In the genomic region with DNA sequence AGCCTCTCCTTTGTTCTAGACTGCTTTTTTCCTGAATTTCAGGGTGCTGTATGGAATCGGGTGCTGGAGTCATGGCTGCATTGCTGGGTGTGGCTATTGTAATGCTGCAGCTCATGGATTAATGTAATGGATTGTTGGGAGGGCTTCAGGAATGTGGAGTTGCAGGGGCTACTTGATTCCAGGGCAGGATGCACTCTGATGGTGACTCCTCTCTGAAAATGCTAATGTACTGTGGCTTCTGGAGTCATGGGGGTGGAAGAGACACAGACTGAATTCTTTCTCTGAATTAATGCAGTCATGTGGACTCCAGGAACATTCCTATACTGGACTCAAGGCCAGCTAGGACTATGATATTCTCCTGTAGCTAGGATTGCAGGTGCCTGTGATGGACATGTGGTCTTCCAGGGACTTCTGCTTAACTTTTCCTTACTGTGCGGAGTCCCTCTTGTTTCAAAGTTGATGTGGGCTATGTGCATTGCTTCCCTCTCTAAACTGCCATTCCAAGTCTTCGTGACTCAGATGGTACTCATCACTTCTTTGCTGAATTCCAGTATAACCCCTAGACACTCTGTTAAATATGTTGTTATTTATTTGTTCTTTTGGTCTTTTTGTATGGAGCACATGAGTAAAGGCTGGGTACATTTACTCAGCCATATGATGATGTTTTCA, we compare ENCODE assay signal across 20 cellular contexts.
DNase-seq lines count a peak whose midpoint lies in the region; TF ChIP-seq lines count a peak whose summit lies in the region.
"Had no signal": no experiment of that assay in that cellular context is flagged by ENCODE, and none has a peak within 500 bp of the region (broad histone marks: within the 10 kb centered on the region; RNA-seq: fewer than 3 reads in every experiment).

No MANE protein-coding gene starts in this region.

- intact Hi-C loops in activated T-helper 1 cell treated with anti-CD3 and anti-CD28 coated beads, Interleukin-12 subunit alpha, Interleukin-12 subunit beta, Interleukin-2, Interleukin-4 antibody, amounts not matched to agents 30 ng/mL and 10 ng/mL and 1 ng/mL, durations not matched to agents 14 hours and 24 hours and 36 hours (cut with micrococcal nuclease): no loop called here

- no peaks in the 10 kb centered on the region for H3K27me3 Mint-ChIP-seq in activated T-helper 1 cell treated with anti-CD3 and anti-CD28 coated beads, Interleukin-12 subunit alpha, Interleukin-12 subunit beta, Interleukin-2, Interleukin-4 antibody, amounts not matched to agents 30 ng/mL and 10 ng/mL and 1 ng/mL, durations not matched to agents 14 hours and 24 hours and 36 hours (ENCODE audit: insufficient read depth)
- H3K27me3 Mint-ChIP-seq: activated B cell treated with CpG ODN at 0.5 μM for 24 hours; CD4-positive, CD25-positive, alpha-beta regulatory T cell; memory B cell; stimulated activated naive CD8-positive, alpha-beta T cell treated with anti-CD3 and anti-CD28 coated beads, Interleukin-15, amount 100 ng/mL, for 72 hours had no signal

- H3K4me1 Mint-ChIP-seq in activated T-helper 1 cell treated with anti-CD3 and anti-CD28 coated beads, Interleukin-12 subunit alpha, Interleukin-12 subunit beta, Interleukin-2, Interleukin-4 antibody, amounts not matched to agents 30 ng/mL and 10 ng/mL and 1 ng/mL, durations not matched to agents 14 hours and 24 hours and 36 hours (ENCODE audit: low read depth): no peaks in the 10 kb centered on the region
- H3K4me1 Mint-ChIP-seq: activated B cell treated with CpG ODN at 0.5 μM for 24 hours; CD4-positive, CD25-positive, alpha-beta regulatory T cell; memory B cell; neural crest cell; stimulated activated naive CD8-positive, alpha-beta T cell treated with anti-CD3 and anti-CD28 coated beads, Interleukin-15, amount 100 ng/mL, for 72 hours had no signal

- H3K4me3 Mint-ChIP-seq in activated T-helper 1 cell treated with anti-CD3 and anti-CD28 coated beads, Interleukin-12 subunit alpha, Interleukin-12 subunit beta, Interleukin-2, Interleukin-4 antibody, amounts not matched to agents 30 ng/mL and 10 ng/mL and 1 ng/mL, durations not matched to agents 14 hours and 24 hours and 36 hours: no peak overlapping the region
- H3K4me3 Mint-ChIP-seq: activated B cell treated with CpG ODN at 0.5 μM for 24 hours; CD4-positive, CD25-positive, alpha-beta regulatory T cell; memory B cell; neural crest cell; stimulated activated naive CD8-positive, alpha-beta T cell treated with anti-CD3 and anti-CD28 coated beads, Interleukin-15, amount 100 ng/mL, for 72 hours had no signal

- no peak overlapping the region for H3K27ac Mint-ChIP-seq in activated T-helper 1 cell treated with anti-CD3 and anti-CD28 coated beads, Interleukin-12 subunit alpha, Interleukin-12 subunit beta, Interleukin-2, Interleukin-4 antibody, amounts not matched to agents 30 ng/mL and 10 ng/mL and 1 ng/mL, durations not matched to agents 14 hours and 24 hours and 36 hours
- H3K27ac Mint-ChIP-seq: activated B cell treated with CpG ODN at 0.5 μM for 24 hours; memory B cell; stimulated activated naive CD8-positive, alpha-beta T cell treated with anti-CD3 and anti-CD28 coated beads, Interleukin-15, amount 100 ng/mL, for 72 hours had no signal

- in situ Hi-C loops in astrocyte of the spinal cord (cut with HindIII; ENCODE audit: low sequenced_read_pairs) (no loop called here), G401 (cut with HindIII; ENCODE audit: low sequenced_read_pairs) (no loop called here)

- no peaks in the 10 kb centered on the region for H3K36me3 Mint-ChIP-seq in activated T-helper 1 cell treated with anti-CD3 and anti-CD28 coated beads, Interleukin-12 subunit alpha, Interleukin-12 subunit beta, Interleukin-2, Interleukin-4 antibody, amounts not matched to agents 30 ng/mL and 10 ng/mL and 1 ng/mL, durations not matched to agents 14 hours and 24 hours and 36 hours (ENCODE audit: low read depth)
- H3K36me3 Mint-ChIP-seq: CD4-positive, CD25-positive, alpha-beta regulatory T cell; memory B cell had no signal

- no peak overlapping the region for H3K4me3 ChIP-seq in astrocyte of the spinal cord (ENCODE audit: low read depth, low read length)
- H3K4me3 ChIP-seq: A549, adrenal gland, gastroesophageal sphincter had no signal

- no peak for TF ChIP-seq CTCF in astrocyte of the spinal cord (IDR thresholded peaks at IDR 0.05; ENCODE audit: low read depth, low read length)

- DNase-seq in AG08396 (ENCODE audit: low spot score) (peak; percentile 11), LHCN-M2 (ENCODE audit: low read depth) (peak; percentile 82), astrocyte of the spinal cord (ENCODE audit: low read depth, low spot score) (peak; percentile 80), iris pigment epithelial cell (ENCODE audit: low read depth) (peak; percentile 34), cerebellar nuclear complex (lab: John Stamatoyannopoulos, UW) (no peak), NCI-H524 (lab: John Stamatoyannopoulos, UW) (no peak), G401 (ENCODE audit: low spot score) (no peak)
- no peak for DNase-seq in activated T-helper 1 cell treated with anti-CD3 and anti-CD28 coated beads, Interleukin-12 subunit alpha, Interleukin-12 subunit beta, Interleukin-2, Interleukin-4 antibody, amounts not matched to agents 30 ng/mL and 10 ng/mL and 1 ng/mL, durations not matched to agents 14 hours and 24 hours and 36 hours (ENCODE audit: low spot score)
- DNase-seq: activated B cell treated with CpG ODN at 0.5 μM for 24 hours; adrenal gland; CD4-positive, CD25-positive, alpha-beta regulatory T cell; DMS53; MM.1S; NCI-H1694; retina; stimulated activated naive CD8-positive, alpha-beta T cell treated with anti-CD3 and anti-CD28 coated beads, Interleukin-15, amount 100 ng/mL, for 72 hours had no signal

- peaks cover 10% of the 10 kb centered on the region for H3K9me3 Mint-ChIP-seq in activated T-helper 1 cell treated with anti-CD3 and anti-CD28 coated beads, Interleukin-12 subunit alpha, Interleukin-12 subunit beta, Interleukin-2, Interleukin-4 antibody, amounts not matched to agents 30 ng/mL and 10 ng/mL and 1 ng/mL, durations not matched to agents 14 hours and 24 hours and 36 hours

Comparison
In these comparisons a context has a peak if more than half of its experiments do, and no peak if none do; other contexts are left out.
1. DNase-seq: peak in AG08396 (single experiment), LHCN-M2 (single experiment), astrocyte of the spinal cord (single experiment) and iris pigment epithelial cell (single experiment); none in cerebellar nuclear complex (0 of 2), NCI-H524 (0 of 2), activated T-helper 1 cell treated with anti-CD3 and anti-CD28 coated beads, Interleukin-12 subunit alpha, Interleukin-12 subunit beta, Interleukin-2, Interleukin-4 antibody, amounts not matched to agents 30 ng/mL and 10 ng/mL and 1 ng/mL, durations not matched to agents 14 hours and 24 hours and 36 hours (single experiment) and G401 (single experiment).